In genomic region chr5:28766565-28767158, GRCh38 we compare ENCODE assay signal across 9 cellular contexts.
DNase-seq lines count a peak whose midpoint lies in the region; ATAC-seq, FAIRE-seq and TF ChIP-seq lines count a peak whose summit lies in the region.
"Had no signal": no experiment of that assay in that cellular context is flagged by ENCODE, and none has a peak within 500 bp of the region (broad histone marks: within the 10 kb centered on the region; RNA-seq: fewer than 3 reads in every experiment).

No MANE protein-coding gene starts in this region.

- H2BK15ac ChIP-seq in neuronal stem cell (ENCODE audit: low read length): no peak overlapping the region

- H3K14ac ChIP-seq in neuronal stem cell (ENCODE audit: low read length): no peak overlapping the region

- H3K4me2 ChIP-seq in neuronal stem cell (ENCODE audit: insufficient read depth, low read length, poor library complexity, severe bottlenecking): no peak overlapping the region

- no peak overlapping the region for H2AFZ ChIP-seq in neuronal stem cell (ENCODE audit: low read length)

- H3K23ac ChIP-seq in neuronal stem cell (ENCODE audit: low read depth, low read length, poor library complexity): no peak overlapping the region

- no peak overlapping the region for H2AK5ac ChIP-seq in neuronal stem cell (ENCODE audit: low read depth, low read length)

- FAIRE-seq in bronchial epithelial cell (lab: Jason Lieb, UNC): no peak

- ATAC-seq in left lung: no peak

- H3K18ac ChIP-seq in neuronal stem cell (ENCODE audit: low read length): no peak overlapping the region

- H2BK12ac ChIP-seq in neuronal stem cell (ENCODE audit: low read length): no peak overlapping the region

- H2BK5ac ChIP-seq in neuronal stem cell (ENCODE audit: low read length): no peak overlapping the region

- H3K4ac ChIP-seq in neuronal stem cell (ENCODE audit: low read length): no peak overlapping the region

- no peaks in the 10 kb centered on the region for H3K36me3 ChIP-seq in cardiac muscle cell
- no peaks in the 10 kb centered on the region for H3K36me3 ChIP-seq in bronchial epithelial cell (ENCODE audit: control insufficient read depth, insufficient read depth, low read length)
- no peaks in the 10 kb centered on the region for H3K36me3 ChIP-seq in neuronal stem cell (replicated peaks in 1 of 2; ENCODE audit: control insufficient read depth in 2 of 2, insufficient read depth in 2 of 2, low read length in 2 of 2)
- H3K36me3 ChIP-seq in left lung: no peaks in the 10 kb centered on the region

- intact Hi-C loops in cardiac septum (cut with DNase I): loop anchor here (5.0 kb wide), 1 partner anchor 419 kb away; no protein-coding TSS in a partner anchor
- intact Hi-C loops in left lung (cut with DNase I): no loop called here

- TF ChIP-seq CTCF in cardiac muscle cell (IDR thresholded peaks at IDR 0.05; ENCODE audit: low read depth, low read length) (peak; percentile 25), bronchial epithelial cell (IDR thresholded peaks at IDR 0.05; ENCODE audit: insufficient read depth, low read length, severe bottlenecking) (peak; percentile 12), left lung (IDR thresholded peaks at IDR 0.05) (peak in 1 of 2 donors; percentile 35)

- no peak overlapping the region for H3K9ac ChIP-seq in neuronal stem cell (ENCODE audit: low read depth, low read length, poor library complexity)

- H2BK120ac ChIP-seq in neuronal stem cell (ENCODE audit: low read depth, low read length): no peak overlapping the region

- H3K4me1 ChIP-seq in cardiac muscle cell (ENCODE audit: low read depth): no peaks in the 10 kb centered on the region
- H3K4me1 ChIP-seq in neuronal stem cell (ENCODE audit: control insufficient read depth in 2 of 2, insufficient read depth in 1 of 2, low read depth in 1 of 2, low read length in 2 of 2): no peaks in the 10 kb centered on the region
- no peaks in the 10 kb centered on the region for H3K4me1 ChIP-seq in left lung

- H3K4me3 ChIP-seq in cardiac muscle cell (no peak overlapping the region), bronchial epithelial cell (ENCODE audit: low read depth, low read length) (no peak overlapping the region), neuronal stem cell (ENCODE audit: low read length in 2 of 2) (no peak overlapping the region), left lung (no peak overlapping the region)
- H3K4me3 ChIP-seq: skin epidermis had no signal

- no peaks in the 10 kb centered on the region for H3K27me3 ChIP-seq in cardiac muscle cell
- no peaks in the 10 kb centered on the region for H3K27me3 ChIP-seq in bronchial epithelial cell (ENCODE audit: control insufficient read depth, insufficient read depth, low read length)
- no peaks in the 10 kb centered on the region for H3K27me3 ChIP-seq in neuronal stem cell (ENCODE audit: control insufficient read depth in 3 of 3, insufficient read depth in 3 of 3, low read depth in 1 of 3, low read length in 3 of 3)
- no peaks in the 10 kb centered on the region for H3K27me3 ChIP-seq in left lung

- H3K27ac ChIP-seq in cardiac muscle cell: no peak overlapping the region
- no peak overlapping the region for H3K27ac ChIP-seq in neuronal stem cell (replicated peaks; ENCODE audit: low read length)
- no peak overlapping the region for H3K27ac ChIP-seq in left lung
- H3K27ac ChIP-seq: skin epidermis had no signal

- H4K91ac ChIP-seq in neuronal stem cell (ENCODE audit: low read depth, low read length, poor library complexity): no peak overlapping the region

- no peak overlapping the region for H4K8ac ChIP-seq in neuronal stem cell (ENCODE audit: low read depth, low read length)

- no CpG with 5 or more reads among the region's 2 CpGs for WGBS in neuronal stem cell (ENCODE audit: extremely low coverage in 2 of 2, insufficient read length in 2 of 2, insufficient replicate concordance in 1 of 2), 2 donors

- DNase-seq in cardiac muscle cell (ENCODE audit: low read depth in 1 of 2, low spot score in 1 of 2) (peak; percentile 67), cardiac septum (ENCODE audit: low spot score) (no peak), NCI-H82 treated with DMSO at 0.1 percent for 48 hours (lab: John Stamatoyannopoulos, UW; ENCODE audit: unreplicated experiment) (peak; percentile 36), bronchial epithelial cell (ENCODE audit: low read depth) (peak; percentile 62), neuronal stem cell (ENCODE audit: low spot score) (peak; percentile 24), left lung (no peak), GM19238 (ENCODE audit: insufficient read length, low spot score) (no peak), retina (no peak)

- H3K79me1 ChIP-seq in neuronal stem cell (ENCODE audit: low read depth, low read length): no peaks in the 10 kb centered on the region

- H3K9me3 ChIP-seq in cardiac muscle cell (ENCODE audit: low read depth) (no peaks in the 10 kb centered on the region), neuronal stem cell (replicated peaks in 1 of 2; ENCODE audit: control insufficient read depth in 2 of 2, insufficient read depth in 1 of 2, low read depth in 1 of 2, low read length in 2 of 2) (peaks cover 0 to 2% of the 10 kb centered on the region in 2 donors), left lung (no peaks in the 10 kb centered on the region)

Comparison
In these comparisons a context has a peak if more than half of its experiments do, and no peak if none do; other contexts are left out.
1. DNase-seq: peak in cardiac muscle cell (2 of 2), NCI-H82 treated with DMSO at 0.1 percent for 48 hours (single experiment), bronchial epithelial cell (single experiment) and neuronal stem cell (single experiment); none in cardiac septum (single experiment), left lung (0 of 2), GM19238 (single experiment) and retina (single experiment).